Comparison of ENCODE assay signal across 20 cellular contexts in genomic region chr12:13654456-13654855, GRCh38.
DNase-seq lines count a peak whose midpoint lies in the region; ATAC-seq, FAIRE-seq and TF ChIP-seq lines count a peak whose summit lies in the region.
"Had no signal": no experiment of that assay in that cellular context is flagged by ENCODE, and none has a peak within 500 bp of the region (broad histone marks: within the 10 kb centered on the region; RNA-seq: fewer than 3 reads in every experiment).

No MANE protein-coding gene starts in this region.

- ATAC-seq in A549 = no peak
- ATAC-seq in GM19438 (IDR thresholded peaks at IDR 0.05; ENCODE audit: low read depth, unreplicated experiment) = peak; percentile 63
- no peak for ATAC-seq in K562
- ATAC-seq: CD8-positive, alpha-beta T cell had no signal

- H3K27ac ChIP-seq in A549 (no peak overlapping the region), K562 (ENCODE audit: extremely low read depth, low read depth, low read length) (no peak overlapping the region)
- H3K27ac ChIP-seq: BLaER1 treated with 17β-estradiol and CSF1 and Interleukin-3, amounts not matched to agents 10 nM and 100 nM; C4-2B had no signal

- 100% methylated on average over 1 of the region's 1 CpG for WGBS in A549 (ENCODE audit: missing lambda C conversion rate)
- 0% methylated on average over 1 of the region's 1 CpG for WGBS in K562 (ENCODE audit: insufficient coverage, low coverage, missing lambda C conversion rate)

- H3K4me2 ChIP-seq in A549 = no peak overlapping the region
- no peak overlapping the region for H3K4me2 ChIP-seq in K562 (ENCODE audit: insufficient read depth, low read length)
- H3K4me2 ChIP-seq: BLaER1 treated with 17β-estradiol and CSF1 and Interleukin-3, amounts not matched to agents 10 nM and 100 nM had no signal

- H3K4me3 ChIP-seq in A549 = no peak overlapping the region
- H3K4me3 ChIP-seq in K562 = no peak overlapping the region
- H3K4me3 ChIP-seq: BLaER1 treated with 17β-estradiol and CSF1 and Interleukin-3, amounts not matched to agents 10 nM and 100 nM had no signal

- no TSS peak for BruUV-seq in K562 (replicated peaks; lab: Mats Ljungman, UMichigan)

- no peaks in the 10 kb centered on the region for H3K9me3 ChIP-seq in A549
- no peaks in the 10 kb centered on the region for H3K9me3 ChIP-seq in K562 (replicated peaks; ENCODE audit: control insufficient read depth, insufficient read depth, low read depth, low read length)
- H3K9me3 ChIP-seq: BLaER1 treated with 17β-estradiol and CSF1 and Interleukin-3, amounts not matched to agents 10 nM and 100 nM; Caco-2 had no signal

- no peak for TF ChIP-seq POLR2A in A549 (IDR thresholded peaks at IDR 0.05; ENCODE audit: low read length)
- TF ChIP-seq POLR2A in K562 (conservative IDR thresholded peaks at IDR 0.05) = no peak

- H2AFZ ChIP-seq in K562 (ENCODE audit: low read depth, low read length) = no peak overlapping the region

- no peak for TF ChIP-seq EP300 in A549 (IDR thresholded peaks at IDR 0.05)
- no peak for TF ChIP-seq EP300 in K562 (IDR thresholded peaks at IDR 0.05; ENCODE audit: low read length)

- POLR2A ChIA-PET in A549 (lab: Yijun Ruan, JAX) (no interaction called here), K562 (lab: Yijun Ruan, JAX) (no interaction called here)

- H3K4me1 ChIP-seq in A549 (no peaks in the 10 kb centered on the region), K562 (replicated peaks in 1 of 2; ENCODE audit: control insufficient read depth in 2 of 2, insufficient read depth in 2 of 2, low read length in 2 of 2) (no peaks in the 10 kb centered on the region)
- H3K4me1 ChIP-seq: Caco-2 had no signal

- H3K9ac ChIP-seq in K562 (ENCODE audit: insufficient read depth in 1 of 2, low read depth in 2 of 2, low read length in 2 of 2) = no peak overlapping the region
- H3K9ac ChIP-seq: BLaER1 treated with 17β-estradiol and CSF1 and Interleukin-3, amounts not matched to agents 10 nM and 100 nM had no signal

- H3K27me3 ChIP-seq in K562 (ENCODE audit: control insufficient read depth in 2 of 2, insufficient read depth in 2 of 2, low read length in 2 of 2) = no peaks in the 10 kb centered on the region
- H3K27me3 ChIP-seq: BLaER1 treated with 17β-estradiol and CSF1 and Interleukin-3, amounts not matched to agents 10 nM and 100 nM had no signal

- CTCF ChIA-PET in A549 (lab: Yijun Ruan, JAX) (interaction anchor here (0.7 to 2.3 kb wide), 2 partner anchors 12 to 202 kb away, joined by 3 to 7 read pairs; no protein-coding TSS in a partner anchor), K562 (lab: Yijun Ruan, JAX; ENCODE audit: low intra/inter-chr PET ratio) (no interaction called here)

- no peak for TF ChIP-seq CTCF in A549 (IDR thresholded peaks at IDR 0.05)
- no peak for TF ChIP-seq CTCF in K562 (IDR thresholded peaks at IDR 0.05 in 2 of 3, conservative IDR thresholded peaks at IDR 0.05 in 1 of 3; ENCODE audit: insufficient read depth in 2 of 3, low read depth in 1 of 3, low read length in 3 of 3)

- H3K9me1 ChIP-seq in K562 (ENCODE audit: control insufficient read depth, insufficient read depth, low read length) = no peaks in the 10 kb centered on the region

- FAIRE-seq in A549 (lab: Jason Lieb, UNC) (no peak), K562 (lab: Jason Lieb, UNC) (no peak)
- FAIRE-seq: A204.1, D721Med, G401.6, GM12891, GM19239 had no signal

- no peaks in the 10 kb centered on the region for H4K20me1 ChIP-seq in K562 (replicated peaks; ENCODE audit: control insufficient read depth, insufficient read depth, low read length)
- H4K20me1 ChIP-seq: BLaER1 treated with 17β-estradiol and CSF1 and Interleukin-3, amounts not matched to agents 10 nM and 100 nM had no signal

- TF ChIP-seq RAD21 in A549 (conservative IDR thresholded peaks at IDR 0.05 in 1 of 2, IDR thresholded peaks at IDR 0.05 in 1 of 2) = no peak
- TF ChIP-seq RAD21 in K562 (CRISPR knock-in tag; conservative IDR thresholded peaks at IDR 0.05 in 1 of 2, IDR thresholded peaks at IDR 0.05 in 1 of 2) = no peak

- H3K79me2 ChIP-seq in K562 (ENCODE audit: control insufficient read depth, insufficient read depth, low read length) = no peaks in the 10 kb centered on the region

- no peak for DNase-seq in A549 (ENCODE audit: low read depth in 1 of 2, low spot score in 1 of 2)
- no peak for DNase-seq in K562 (ENCODE audit: extremely low read depth in 1 of 4, low spot score in 3 of 4)
- no peak for DNase-seq in NCI-H1105 treated with DMSO at 0.1 percent for 48 hours (lab: John Stamatoyannopoulos, UW)
- DNase-seq in HT-29 (ENCODE audit: low spot score) = no peak
- DNase-seq: 8988T; AML-193; Caco-2; Calu3; CD4-positive, alpha-beta T cell; CD8-positive, alpha-beta T cell; DMS79 treated with DMSO at 0.1 percent for 48 hours; GF-D8 had no signal

- intact Hi-C loops in K562 (cut with micrococcal nuclease) = no loop called here

- no peaks in the 10 kb centered on the region for H3K36me3 ChIP-seq in K562 (ENCODE audit: control insufficient read depth, insufficient read depth, low read length)
- H3K36me3 ChIP-seq: BLaER1 treated with 17β-estradiol and CSF1 and Interleukin-3, amounts not matched to agents 10 nM and 100 nM had no signal

- in situ Hi-C loops in K562 (cut with MboI) = no loop called here

TF ChIP-seq in A549, 52 proteins besides CTCF, POLR2A, EP300 and RAD21:
- TF ChIP-seq, protein P1, sequence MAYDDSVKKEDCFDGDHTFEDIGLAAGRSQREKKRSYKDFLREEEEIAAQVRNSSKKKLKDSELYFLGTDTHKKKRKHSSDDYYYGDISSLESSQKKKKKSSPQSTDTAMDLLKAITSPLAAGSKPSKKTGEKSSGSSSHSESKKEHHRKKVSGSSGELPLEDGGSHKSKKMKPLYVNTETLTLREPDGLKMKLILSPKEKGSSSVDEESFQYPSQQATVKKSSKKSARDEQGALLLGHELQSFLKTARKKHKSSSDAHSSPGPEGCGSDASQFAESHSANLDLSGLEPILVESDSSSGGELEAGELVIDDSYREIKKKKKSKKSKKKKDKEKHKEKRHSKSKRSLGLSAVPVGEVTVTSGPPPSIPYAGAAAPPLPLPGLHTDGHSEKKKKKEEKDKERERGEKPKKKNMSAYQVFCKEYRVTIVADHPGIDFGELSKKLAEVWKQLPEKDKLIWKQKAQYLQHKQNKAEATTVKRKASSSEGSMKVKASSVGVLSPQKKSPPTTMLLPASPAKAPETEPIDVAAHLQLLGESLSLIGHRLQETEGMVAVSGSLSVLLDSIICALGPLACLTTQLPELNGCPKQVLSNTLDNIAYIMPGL (CRISPR knock-in tag; IDR thresholded peaks at IDR 0.05; ENCODE audit: borderline replicate concordance) = no peak
- TF ChIP-seq MAFK (IDR thresholded peaks at IDR 0.05; ENCODE audit: partially characterized antibody) (peak; percentile 94), RARB (CRISPR knock-in tag; IDR thresholded peaks at IDR 0.05) (no peak), NFE2L2 (conservative IDR thresholded peaks at IDR 0.05; ENCODE audit: low read length) (no peak), CBX2 (IDR thresholded peaks at IDR 0.05; ENCODE audit: borderline replicate concordance, low read depth) (no peak), JUN (IDR thresholded peaks at IDR 0.05) (no peak)

TF ChIP-seq in K562, 482 proteins besides CTCF, POLR2A, EP300 and RAD21 (continues in another document):
- TF ChIP-seq ZKSCAN8 (CRISPR knock-in tag; IDR thresholded peaks at IDR 0.05) (no peak), MXD1 (CRISPR knock-in tag; IDR thresholded peaks at IDR 0.05; ENCODE audit: borderline replicate concordance, poor library complexity, severe bottlenecking) (no peak), E2F8 (IDR thresholded peaks at IDR 0.05; ENCODE audit: low read depth, partially characterized antibody) (no peak), TAL1 (IDR thresholded peaks at IDR 0.05) (no peak), ZNF212 (CRISPR knock-in tag; IDR thresholded peaks at IDR 0.05) (no peak), STAG1 (CRISPR knock-in tag; IDR thresholded peaks at IDR 0.05; ENCODE audit: borderline replicate concordance) (no peak), SAFB2 (IDR thresholded peaks at IDR 0.05; ENCODE audit: borderline replicate concordance, low read depth, low read length, severe bottlenecking) (no peak), HDAC8 (tag; IDR thresholded peaks at IDR 0.05) (no peak), TCF7 (IDR thresholded peaks at IDR 0.05; ENCODE audit: borderline replicate concordance) (no peak), TSC22D4 (tag; IDR thresholded peaks at IDR 0.05) (no peak), TFAM (CRISPR knock-in tag; conservative IDR thresholded peaks at IDR 0.05) (no peak)
- TF ChIP-seq, protein P2, sequence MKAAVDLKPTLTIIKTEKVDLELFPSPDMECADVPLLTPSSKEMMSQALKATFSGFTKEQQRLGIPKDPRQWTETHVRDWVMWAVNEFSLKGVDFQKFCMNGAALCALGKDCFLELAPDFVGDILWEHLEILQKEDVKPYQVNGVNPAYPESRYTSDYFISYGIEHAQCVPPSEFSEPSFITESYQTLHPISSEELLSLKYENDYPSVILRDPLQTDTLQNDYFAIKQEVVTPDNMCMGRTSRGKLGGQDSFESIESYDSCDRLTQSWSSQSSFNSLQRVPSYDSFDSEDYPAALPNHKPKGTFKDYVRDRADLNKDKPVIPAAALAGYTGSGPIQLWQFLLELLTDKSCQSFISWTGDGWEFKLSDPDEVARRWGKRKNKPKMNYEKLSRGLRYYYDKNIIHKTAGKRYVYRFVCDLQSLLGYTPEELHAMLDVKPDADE (conservative IDR thresholded peaks at IDR 0.05; ENCODE audit: control insufficient read depth, low read depth, low read length) = no peak

Comparison
In these comparisons a context has a peak if more than half of its experiments do, and no peak if none do; other contexts are left out.
1. Of the 35 proteins assayed by ChIP-seq in both K562 and A549: peak only in K562: none; only in A549: none; in both: MAFK; in neither: 34.